1 cellular context compared by ENCODE assay signal in genomic region chr12:123983822-123984485, GRCh38.
TF ChIP-seq lines count a peak whose summit lies in the region.

No MANE protein-coding gene starts in this region.

TF ChIP-seq in H1, 55 proteins besides CTCF, POLR2A, EP300 and RAD21:
- TF ChIP-seq CHD7 (IDR thresholded peaks at IDR 0.05; ENCODE audit: insufficient replicate concordance, low read length) = no peak
- no peak for TF ChIP-seq CHD2 (IDR thresholded peaks at IDR 0.05; ENCODE audit: low read length)
